Comparison of ENCODE assay signal across 8 cellular contexts in the genomic region with DNA sequence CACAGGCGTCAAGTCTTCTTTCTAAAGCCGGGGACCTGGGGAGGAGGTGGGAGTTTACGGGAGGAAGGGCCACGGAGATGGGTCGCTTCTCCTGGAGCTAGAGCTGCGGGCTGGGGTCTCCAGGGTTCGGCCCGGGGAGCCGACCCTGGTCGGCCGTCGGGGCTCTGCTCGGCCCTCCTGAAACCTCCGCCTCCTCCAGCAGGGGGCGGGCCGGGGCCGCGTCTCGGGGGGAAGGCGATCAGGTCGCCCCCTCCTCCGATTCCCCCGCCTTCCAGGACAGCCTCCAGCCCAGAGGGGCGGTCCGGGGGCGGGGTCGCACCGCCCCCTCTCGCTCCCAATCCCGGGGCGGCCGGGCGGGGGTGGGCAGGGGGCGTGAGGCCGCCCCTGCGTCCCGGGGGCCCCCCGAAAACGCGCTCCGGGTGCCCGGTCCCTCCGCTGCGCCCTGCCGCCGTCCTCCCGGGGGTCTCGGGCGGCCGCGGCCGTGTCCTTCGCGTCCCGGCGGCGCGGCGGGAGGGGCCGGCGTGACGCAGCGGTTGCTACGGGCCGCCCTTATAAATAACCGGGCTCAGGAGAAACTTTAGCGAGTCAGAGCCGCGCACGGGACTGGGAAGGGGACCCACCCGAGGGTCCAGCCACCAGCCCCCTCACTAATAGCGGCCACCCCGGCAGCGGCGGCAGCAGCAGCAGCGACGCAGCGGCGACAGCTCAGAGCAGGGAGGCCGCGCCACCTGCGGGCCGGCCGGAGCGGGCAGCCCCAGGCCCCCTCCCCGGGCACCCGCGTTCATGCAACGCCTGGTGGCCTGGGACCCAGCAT. TPM values are rescaled to one million over a fixed set of nuclear protein-coding genes. Genes with fewer than 3 reads are reported as not detected.
DNase-seq lines count a peak whose midpoint lies in the region; ATAC-seq and TF ChIP-seq lines count a peak whose summit lies in the region.

A gene (plus strand): TSS at position 580 of the 814 bp plus-strand sequence. CDS start 204 bp downstream, at position 784.

- H3K36me3 Mint-ChIP-seq in progenitor cell of endocrine pancreas (ENCODE audit: insufficient read depth), result no peaks in the 10 kb centered on the region

- intact Hi-C loops in heart left ventricle (cut with DNase I), result loop anchor here (1.0 to 10.0 kb wide), 17 partner anchors 84 to 272 kb away; no protein-coding TSS in a partner anchor

- H3K27me3 ChIP-seq in heart left ventricle, result no peaks in the 10 kb centered on the region

- H3K4me1 ChIP-seq in heart left ventricle, result peaks cover 0 to 53% (median 20%) of the 10 kb centered on the region in 12 donors

- peak; percentile 96 to 100 for TF ChIP-seq POLR2A in heart left ventricle (IDR thresholded peaks at IDR 0.05)

- no peaks in the 10 kb centered on the region for H3K9me3 ChIP-seq in heart left ventricle

- H3K27me3 Mint-ChIP-seq in progenitor cell of endocrine pancreas, result peaks cover 33% of the 10 kb centered on the region

- 0 to 1% (median 1%) methylated on average over 57 to 89 of the region's 89 CpGs for WGBS in adipose tissue, 3 donors
- WGBS in heart left ventricle, 4 donors, result 0 to 1% (median 1%) methylated on average over 6 to 89 of the region's 89 CpGs

- DNase-seq in DMS53 treated with DMSO at 0.1 percent for 48 hours (lab: John Stamatoyannopoulos, UW; ENCODE audit: unreplicated experiment) (peak; percentile 66), NAMALWA (ENCODE audit: low spot score) (peak; percentile 87), T-helper 1 cell (peak; percentile 65 to 86 (median 77)), heart left ventricle (peak; percentile 90 to 96 (median 92)), progenitor cell of endocrine pancreas (ENCODE audit: low spot score, unreplicated experiment) (peak; percentile 95), ureter (ENCODE audit: low spot score) (peak; percentile 93)

- peak within 1 kb of the TSS; percentile 76 to 96 (median 88) for H3K4me3 ChIP-seq in heart left ventricle

- peaks cover 0 to 28% (median 0%) of the 10 kb centered on the region in 9 donors for H3K36me3 ChIP-seq in heart left ventricle

- ATAC-seq in GM21825 (IDR thresholded peaks at IDR 0.05; ENCODE audit: unreplicated experiment), result peak; percentile 36
- ATAC-seq in heart left ventricle, result peak; percentile 58 to 81 (median 76)

- TF ChIP-seq CTCF in heart left ventricle (IDR thresholded peaks at IDR 0.05), result peak; percentile 73 to 84 (median 80)
- peak; percentile 87 for TF ChIP-seq CTCF in progenitor cell of endocrine pancreas (IDR thresholded peaks at IDR 0.05; ENCODE audit: unreplicated experiment)

- H3K27ac ChIP-seq in adipose tissue (ENCODE audit: low read depth, low read length) (peak within 1 kb of the TSS; percentile 91), heart left ventricle (peak within 1 kb of the TSS; percentile 97 to 100 (median 98))

- H3K4me3 Mint-ChIP-seq in progenitor cell of endocrine pancreas (ENCODE audit: low read depth), result peak within 1 kb of the TSS; percentile 78

- H3K4me1 Mint-ChIP-seq in progenitor cell of endocrine pancreas (ENCODE audit: low read depth), result peaks cover 18% of the 10 kb centered on the region

- peak within 1 kb of the TSS; percentile 94 for H3K27ac Mint-ChIP-seq in progenitor cell of endocrine pancreas

- no peaks in the 10 kb centered on the region for H3K9me3 Mint-ChIP-seq in progenitor cell of endocrine pancreas (ENCODE audit: low read depth)

RNA-seq across cellular contexts. Expression of the gene that starts here (rescaled TPM):
- polyA plus RNA-seq in adipose tissue, result 100 to 1,000 TPM in 1 of 3 donors, 10 to 100 TPM in 2; 25.1 to 214 (median 72.9) TPM
- total RNA-seq in heart left ventricle, result 100 to 1,000 TPM in 1 of 9 donors, 10 to 100 TPM in 8; 30.2 to 122 (median 63.3) TPM
- polyA plus RNA-seq in heart left ventricle, result 10 to 100 TPM; 14.7 to 19.8 TPM
- total RNA-seq in progenitor cell of endocrine pancreas, result 19.6 and 21.3 TPM in 2 replicates
- total RNA-seq in ureter, result 59.3 TPM

Comparison
In these comparisons a context has a peak if more than half of its experiments do, and no peak if none do; other contexts are left out.
1. Peak in every context shown above with its lines: DNase-seq, ATAC-seq, H3K4me3 ChIP-seq and H3K27ac ChIP-seq.